ENCODE assay signal across 23 cellular contexts in the genomic region with DNA sequence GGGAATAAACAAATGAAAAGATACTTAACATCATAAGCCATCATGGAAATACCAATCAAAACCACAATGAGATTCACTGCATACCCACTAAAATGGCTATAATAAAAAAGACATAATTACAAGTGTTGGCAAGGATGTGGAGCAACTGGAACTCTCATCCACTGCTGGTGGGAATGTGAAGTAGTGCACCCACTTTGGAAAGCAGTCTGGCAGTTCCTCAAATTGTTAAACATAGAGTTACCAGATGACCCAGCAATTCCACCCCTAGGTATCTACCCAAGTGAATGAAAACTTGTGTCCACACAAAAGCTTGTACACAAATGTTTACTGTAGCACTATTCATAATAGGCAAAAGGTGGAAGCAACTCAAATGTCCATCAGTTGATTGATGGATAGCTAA. TPM values are rescaled to one million over a fixed set of nuclear protein-coding genes. Genes with fewer than 3 reads are reported as not detected.
DNase-seq lines count a peak whose midpoint lies in the region; ATAC-seq, FAIRE-seq and TF ChIP-seq lines count a peak whose summit lies in the region.
"Had no signal": no experiment of that assay in that cellular context is flagged by ENCODE, and none has a peak within 500 bp of the region (broad histone marks: within the 10 kb centered on the region; RNA-seq: fewer than 3 reads in every experiment).

No MANE protein-coding gene starts in this region.

- H3K9me3 Mint-ChIP-seq in endothelial cell (ENCODE audit: unreplicated experiment) = no peaks in the 10 kb centered on the region

- DNase-seq in GM19239 (ENCODE audit: insufficient read length, low spot score) = no peak
- DNase-seq in K562 (ENCODE audit: extremely low read depth in 1 of 4, low spot score in 3 of 4) = no peak
- no peak for DNase-seq in endothelial cell (ENCODE audit: low spot score)
- DNase-seq in heart left ventricle = no peak
- DNase-seq in testis = no peak
- no peak for DNase-seq in stimulated activated CD4-positive, alpha-beta T cell treated with anti-CD3 and anti-CD28 coated beads, Interleukin-4, amount 100 ng/mL, for 4 hours
- DNase-seq: 8988T; ACHN; BE2C; C1 segment of cervical spinal cord; Caco-2; Calu3; CD4-positive, alpha-beta T cell; CD8-positive, alpha-beta T cell; DMS79 treated with DMSO at 0.1 percent for 48 hours; GF-D8 had no signal

- no peak for TF ChIP-seq RAD21 in K562 (CRISPR knock-in tag; conservative IDR thresholded peaks at IDR 0.05 in 1 of 2, IDR thresholded peaks at IDR 0.05 in 1 of 2)

- in situ Hi-C loops in K562 (cut with MboI) = no loop called here

- no peak overlapping the region for H3K4me2 ChIP-seq in K562 (ENCODE audit: insufficient read depth, low read length)
- H3K4me2 ChIP-seq: BLaER1 had no signal

- intact Hi-C loops in K562 (cut with micrococcal nuclease) = no loop called here
- intact Hi-C loops in heart left ventricle (cut with DNase I) = no loop called here
- intact Hi-C loops in testis (cut with DNase I; ENCODE audit: low total_unique reads) = no loop called here

- H3K27me3 ChIP-seq in K562 (ENCODE audit: control insufficient read depth in 2 of 2, insufficient read depth in 2 of 2, low read length in 2 of 2) = no peaks in the 10 kb centered on the region
- H3K27me3 ChIP-seq in heart left ventricle = no peaks in the 10 kb centered on the region
- H3K27me3 ChIP-seq in testis = no peaks in the 10 kb centered on the region
- H3K27me3 ChIP-seq: BE2C, BLaER1 had no signal

- TF ChIP-seq CTCF in HEK293 (tag by site-specific recombination; IDR thresholded peaks at IDR 0.05) = no peak
- no peak for TF ChIP-seq CTCF in K562 (IDR thresholded peaks at IDR 0.05 in 2 of 3, conservative IDR thresholded peaks at IDR 0.05 in 1 of 3; ENCODE audit: insufficient read depth in 2 of 3, low read depth in 1 of 3, low read length in 3 of 3)
- no peak for TF ChIP-seq CTCF in endothelial cell (IDR thresholded peaks at IDR 0.05; ENCODE audit: unreplicated experiment)
- TF ChIP-seq CTCF in heart left ventricle (IDR thresholded peaks at IDR 0.05) = no peak
- TF ChIP-seq CTCF in testis (IDR thresholded peaks at IDR 0.05) = no peak

- peaks cover 35% of the 10 kb centered on the region for H3K4me1 Mint-ChIP-seq in endothelial cell (ENCODE audit: unreplicated experiment)
- H3K4me1 Mint-ChIP-seq: CD14-positive monocyte had no signal

- no TSS peak for BruUV-seq in K562 (replicated peaks; lab: Mats Ljungman, UMichigan)

- H3K36me3 Mint-ChIP-seq in endothelial cell (ENCODE audit: low read depth, unreplicated experiment) = peaks cover 72% of the 10 kb centered on the region
- H3K36me3 Mint-ChIP-seq: CD14-positive monocyte had no signal

- H3K4me1 ChIP-seq in HEK293 (ENCODE audit: control insufficient read depth, insufficient read depth, low read length) = peaks cover 12% of the 10 kb centered on the region
- peaks cover 0 to 6% of the 10 kb centered on the region in 2 experiments; a peak in 2 of 5 replicates for H3K4me1 ChIP-seq in K562 (replicated peaks in 1 of 2; ENCODE audit: control insufficient read depth in 2 of 2, insufficient read depth in 2 of 2, low read length in 2 of 2)
- H3K4me1 ChIP-seq in heart left ventricle = peaks cover 0 to 23% (median 13%) of the 10 kb centered on the region in 12 donors
- H3K4me1 ChIP-seq in testis = peaks cover 10% of the 10 kb centered on the region
- H3K4me1 ChIP-seq: BE2C, Caco-2 had no signal

- peaks cover 14% of the 10 kb centered on the region for H3K27me3 Mint-ChIP-seq in endothelial cell (ENCODE audit: unreplicated experiment)
- H3K27me3 Mint-ChIP-seq: CD4-positive, alpha-beta T cell had no signal

- no peak for ATAC-seq in K562
- ATAC-seq in heart left ventricle = no peak
- ATAC-seq in HG03521 (IDR thresholded peaks at IDR 0.05; ENCODE audit: unreplicated experiment) = no peak
- ATAC-seq: CD8-positive, alpha-beta T cell had no signal

- H3K9ac ChIP-seq in K562 (ENCODE audit: insufficient read depth in 1 of 2, low read depth in 2 of 2, low read length in 2 of 2) = no peak overlapping the region
- H3K9ac ChIP-seq: BLaER1 had no signal

- no peaks in the 10 kb centered on the region for H3K9me1 ChIP-seq in K562 (ENCODE audit: control insufficient read depth, insufficient read depth, low read length)

- peak overlapping the region; percentile 28 for H3K4me3 Mint-ChIP-seq in endothelial cell (ENCODE audit: unreplicated experiment)
- H3K4me3 Mint-ChIP-seq: CD14-positive monocyte; CD4-positive, alpha-beta T cell; CD8-positive, alpha-beta T cell had no signal

- peak; percentile 62 for FAIRE-seq in GM19239 (lab: Jason Lieb, UNC)
- no peak for FAIRE-seq in K562 (lab: Jason Lieb, UNC)
- FAIRE-seq: D721Med, GM12892, GM18507 had no signal

- TF ChIP-seq POLR2A in K562 (conservative IDR thresholded peaks at IDR 0.05) (no peak), heart left ventricle (IDR thresholded peaks at IDR 0.05) (no peak), testis (IDR thresholded peaks at IDR 0.05) (no peak)

- CTCF ChIA-PET in HEK293 (lab: Yijun Ruan, JAX) = no interaction called here
- CTCF ChIA-PET in K562 (lab: Yijun Ruan, JAX; ENCODE audit: low intra/inter-chr PET ratio) = no interaction called here

- TF ChIP-seq EP300 in K562 (IDR thresholded peaks at IDR 0.05; ENCODE audit: low read length) = no peak

- H3K4me3 ChIP-seq in HEK293 (ENCODE audit: low read depth, low read length) (no peak overlapping the region), K562 (no peak overlapping the region), heart left ventricle (no peak overlapping the region), testis (no peak overlapping the region)
- H3K4me3 ChIP-seq: BLaER1 had no signal

- H3K79me2 ChIP-seq in K562 (ENCODE audit: control insufficient read depth, insufficient read depth, low read length) = no peaks in the 10 kb centered on the region

- H3K36me3 ChIP-seq in HEK293 (ENCODE audit: control insufficient read depth in 2 of 2, insufficient read depth in 1 of 2, low read length in 2 of 2) (peaks cover 0 to 9% of the 10 kb centered on the region in 2 experiments; a peak in 2 of 3 replicates), K562 (ENCODE audit: control insufficient read depth, insufficient read depth, low read length) (no peaks in the 10 kb centered on the region), heart left ventricle (peaks cover 0 to 30% (median 0%) of the 10 kb centered on the region in 9 donors), testis (ENCODE audit: low read depth, missing control alignments) (no peaks in the 10 kb centered on the region)
- H3K36me3 ChIP-seq: BE2C had no signal

- no peaks in the 10 kb centered on the region for H3K9me3 ChIP-seq in HEK293 (ENCODE audit: control insufficient read depth, insufficient read depth, low read depth, low read length)
- H3K9me3 ChIP-seq in K562 (replicated peaks; ENCODE audit: control insufficient read depth, insufficient read depth, low read depth, low read length) = no peaks in the 10 kb centered on the region
- peaks cover 0 to 40% (median 17%) of the 10 kb centered on the region in 12 donors for H3K9me3 ChIP-seq in heart left ventricle
- H3K9me3 ChIP-seq in testis = no peaks in the 10 kb centered on the region
- H3K9me3 ChIP-seq: Caco-2 had no signal

- no peak overlapping the region for H3K27ac Mint-ChIP-seq in endothelial cell (ENCODE audit: unreplicated experiment)
- H3K27ac Mint-ChIP-seq: CD14-positive monocyte; CD4-positive, alpha-beta T cell; CD8-positive, alpha-beta T cell had no signal

- no peaks in the 10 kb centered on the region for H4K20me1 ChIP-seq in K562 (replicated peaks; ENCODE audit: control insufficient read depth, insufficient read depth, low read length)
- H4K20me1 ChIP-seq: BLaER1 had no signal

- POLR2A ChIA-PET in HEK293 (lab: Yijun Ruan, JAX) = no interaction called here
- POLR2A ChIA-PET in K562 (lab: Yijun Ruan, JAX) = no interaction called here

- no peak overlapping the region for H3K27ac ChIP-seq in HEK293 (ENCODE audit: extremely low read depth, low read depth, low read length)
- no peak overlapping the region for H3K27ac ChIP-seq in K562 (ENCODE audit: extremely low read depth, low read depth, low read length)
- no peak overlapping the region for H3K27ac ChIP-seq in heart left ventricle
- no peak overlapping the region for H3K27ac ChIP-seq in testis
- H3K27ac ChIP-seq: BLaER1 had no signal

- no peak overlapping the region for H2AFZ ChIP-seq in K562 (ENCODE audit: low read depth, low read length)

TF ChIP-seq in HEK293, 187 proteins besides CTCF, POLR2A, EP300 and RAD21 (continues in another document):
- TF ChIP-seq ZNF529 (tag by site-specific recombination; IDR thresholded peaks at IDR 0.05; ENCODE audit: insufficient replicate concordance) = peak; percentile 9
- peak; percentile 70 for TF ChIP-seq SETDB1 (IDR thresholded peaks at IDR 0.05; ENCODE audit: insufficient read length, low read length)
- TF ChIP-seq ZNF626 (tag by site-specific recombination; IDR thresholded peaks at IDR 0.05) = 0 out of 2 replicates have a peak, but pooled peaks have one; percentile 19

TF ChIP-seq in K562, 482 proteins besides CTCF, POLR2A, EP300 and RAD21 (continues in another document):
- TF ChIP-seq SPI1 (IDR thresholded peaks at IDR 0.05; ENCODE audit: borderline replicate concordance, low read depth, low read length) (peak; percentile 24; the same call in 1 of the 2 replicates), BRF1 (IDR thresholded peaks at IDR 0.05; ENCODE audit: borderline replicate concordance, extremely low read depth, insufficient read length) (no peak), RBM25 (IDR thresholded peaks at IDR 0.05; ENCODE audit: low read depth, low read length, severe bottlenecking) (peak; percentile 69)

RNA-seq across cellular contexts. Expression of a gene that starts 46.9 kb away (rescaled TPM):
- 2.9 and 4.1 TPM in 2 replicates for total RNA-seq in K562 (2011; cell fraction: chromatin; rRNA removed; ENCODE audit: low replicate concordance)
- total RNA-seq in K562 (2011; cell fraction: nucleolus; rRNA removed) = 1.3 and 1.7 TPM in 2 replicates
- 1.5 and 3.1 TPM in 2 replicates for total RNA-seq in K562 (2011; cell fraction: nucleoplasm; rRNA removed)
- total RNA-seq in K562 (2014; rRNA removed) (0.24 and 0.27 TPM in 2 replicates), K562 (2014; rRNA removed; fragmentation: Illumina TruSeq; extraction: Trizol) (0.19 and 0.22 TPM in 2 replicates), K562 (2015; rRNA removed; fragmentation: Illumina TruSeq; extraction: Trizol) (0.04 TPM in 2 replicates), K562 (2021) (0.22 and 0.40 TPM in 2 replicates), endothelial cell (ENCODE audit: unreplicated experiment) (759 TPM), heart left ventricle (10 to 100 TPM; 25.7 to 73.2 (median 43.9) TPM), testis (10 to 100 TPM; 26.6 to 47.4 TPM)
- polyA plus RNA-seq in K562 (2011; rRNA removed) (0.77 and 2.0 TPM in 2 replicates), K562 (2014; fragmentation: Illumina TruSeq; extraction: Trizol) (0.17 and 0.22 TPM in 2 replicates), K562 (2014; fragmentation: Nextera tagmentation; extraction: Ambion mirVana) (under 1 TPM; 0.04 to 0.10 TPM), K562 (2014; rRNA removed) (0.01 TPM in 1 of 2 replicates, not detected in the other), heart left ventricle (10 to 100 TPM; 13.1 to 28.0 TPM), testis (ENCODE audit: insufficient read depth, low read depth, low replicate concordance) (48.1 TPM)
- 0.37 and 0.45 TPM in 2 replicates for polyA plus RNA-seq in K562 (2011; cell fraction: cytosol; rRNA removed)
- 0.97 and 1.0 TPM in 2 replicates for polyA plus RNA-seq in K562 (2011; cell fraction: nucleus; rRNA removed)
- 0.60 and 0.91 TPM in 2 replicates for polyA plus RNA-seq in K562 (2012)
- 2.5 and 4.0 TPM in 2 replicates for polyA minus RNA-seq in K562 (2011; rRNA and poly(A)+ RNA removed)
- polyA minus RNA-seq in K562 (2011; cell fraction: cytosol; rRNA and poly(A)+ RNA removed) = 0.55 and 1.4 TPM in 2 replicates
- polyA minus RNA-seq in K562 (2011; cell fraction: nucleus; rRNA and poly(A)+ RNA removed) = 0.56 and 0.81 TPM in 2 replicates
- total RNA-seq: Calu3 had no signal
- polyA plus RNA-seq: CD14-positive monocyte had no signal

Comparison
In these comparisons a context has a peak if more than half of its experiments do, and no peak if none do; other contexts are left out.
1. RNA of a gene that starts 46.9 kb away (total RNA-seq): 759 TPM in endothelial cell (single experiment), 26.6 to 47.4 TPM in testis and 25.7 to 73.2 TPM in heart left ventricle; 0.04 to 4.1 TPM in K562; every median in the first group is over 4 times any median in the second.